ENCODE assay signal across 2 cellular contexts in genomic region chr1:172208635-172209034, GRCh38.
TF ChIP-seq lines count a peak whose summit lies in the region.

No MANE protein-coding gene starts in this region.

TF ChIP-seq in A549, 52 proteins besides CTCF, POLR2A, EP300 and RAD21 (continued from another document):
- TF ChIP-seq BCL3 (IDR thresholded peaks at IDR 0.05) = no peak
- no peak for TF ChIP-seq RFX5 (IDR thresholded peaks at IDR 0.05)
- TF ChIP-seq, protein P1, sequence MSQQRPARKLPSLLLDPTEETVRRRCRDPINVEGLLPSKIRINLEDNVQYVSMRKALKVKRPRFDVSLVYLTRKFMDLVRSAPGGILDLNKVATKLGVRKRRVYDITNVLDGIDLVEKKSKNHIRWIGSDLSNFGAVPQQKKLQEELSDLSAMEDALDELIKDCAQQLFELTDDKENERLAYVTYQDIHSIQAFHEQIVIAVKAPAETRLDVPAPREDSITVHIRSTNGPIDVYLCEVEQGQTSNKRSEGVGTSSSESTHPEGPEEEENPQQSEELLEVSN (IDR thresholded peaks at IDR 0.05; ENCODE audit: borderline replicate concordance, low read depth) = no peak
- TF ChIP-seq MAFK (IDR thresholded peaks at IDR 0.05; ENCODE audit: partially characterized antibody) = peak; percentile 51

TF ChIP-seq in IMR-90, 13 proteins besides CTCF, POLR2A, EP300 and RAD21 (continued from another document):
- TF ChIP-seq, protein P2, sequence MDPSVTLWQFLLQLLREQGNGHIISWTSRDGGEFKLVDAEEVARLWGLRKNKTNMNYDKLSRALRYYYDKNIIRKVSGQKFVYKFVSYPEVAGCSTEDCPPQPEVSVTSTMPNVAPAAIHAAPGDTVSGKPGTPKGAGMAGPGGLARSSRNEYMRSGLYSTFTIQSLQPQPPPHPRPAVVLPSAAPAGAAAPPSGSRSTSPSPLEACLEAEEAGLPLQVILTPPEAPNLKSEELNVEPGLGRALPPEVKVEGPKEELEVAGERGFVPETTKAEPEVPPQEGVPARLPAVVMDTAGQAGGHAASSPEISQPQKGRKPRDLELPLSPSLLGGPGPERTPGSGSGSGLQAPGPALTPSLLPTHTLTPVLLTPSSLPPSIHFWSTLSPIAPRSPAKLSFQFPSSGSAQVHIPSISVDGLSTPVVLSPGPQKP (IDR thresholded peaks at IDR 0.05; ENCODE audit: borderline replicate concordance, low read depth, low read length) = no peak
- TF ChIP-seq RCOR1 (IDR thresholded peaks at IDR 0.05; ENCODE audit: insufficient replicate concordance, low read length) (no peak), NFE2L2 (IDR thresholded peaks at IDR 0.05; ENCODE audit: low read depth, low read length) (0 out of 2 replicates have a peak, but pooled peaks have one; percentile 15), RFX5 (IDR thresholded peaks at IDR 0.05; ENCODE audit: low read depth, low read length) (no peak)
